1 cellular context compared by ENCODE assay signal in the genomic region with DNA sequence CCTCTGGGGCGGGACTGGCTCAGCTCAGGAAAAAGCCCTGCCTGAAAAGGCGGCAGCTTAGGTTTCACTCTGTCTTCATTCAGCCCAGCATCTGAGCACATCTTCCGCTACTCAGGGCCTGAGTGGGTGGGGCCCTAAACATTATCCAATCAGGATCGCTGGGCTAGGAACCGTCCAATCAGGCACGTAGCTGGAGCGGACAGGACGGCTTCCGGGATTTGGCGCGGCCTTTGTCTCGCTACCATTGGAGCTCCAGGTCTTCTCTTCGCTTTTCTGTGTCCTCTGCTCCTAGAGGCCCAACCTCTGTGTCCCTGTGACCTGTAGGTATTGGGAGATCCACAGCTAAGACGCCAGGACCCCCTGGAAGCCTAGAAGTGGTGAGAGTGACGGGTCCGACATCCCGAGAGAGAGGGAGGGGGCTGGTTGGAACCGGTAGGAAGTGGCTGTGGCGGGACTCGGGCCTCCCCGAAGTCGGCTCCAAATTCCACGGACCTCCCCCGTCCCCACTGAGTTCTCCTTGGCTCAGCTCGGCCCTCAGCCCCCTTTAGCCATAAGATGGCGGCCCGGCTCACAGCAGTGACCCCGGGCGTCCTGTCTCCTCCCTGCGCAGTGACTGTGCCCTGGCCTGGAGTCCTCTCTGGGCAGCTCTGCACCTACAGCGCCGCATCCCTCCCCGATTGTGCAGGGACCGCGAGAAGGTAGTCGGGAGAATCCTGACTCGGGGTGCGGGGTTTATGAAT.
TF ChIP-seq lines count a peak whose summit lies in the region.

No MANE protein-coding gene starts in this region.

TF ChIP-seq in K562, 482 proteins besides CTCF, POLR2A, EP300 and RAD21 (continued from another document):
- TF ChIP-seq MGA (IDR thresholded peaks at IDR 0.05) (peak; percentile 29; the same call in 1 of the 2 replicates), C11orf30 (IDR thresholded peaks at IDR 0.05; ENCODE audit: low read depth) (no peak), RBM25 (IDR thresholded peaks at IDR 0.05; ENCODE audit: low read depth, low read length, severe bottlenecking) (peak; percentile 40), ETV6 (IDR thresholded peaks at IDR 0.05; ENCODE audit: borderline replicate concordance in 1 of 2, low read depth in 2 of 2, low read length in 1 of 2) (no peak), ETV6 (CRISPR knock-in tag; IDR thresholded peaks at IDR 0.05; ENCODE audit: borderline replicate concordance) (no peak), RBM15 (IDR thresholded peaks at IDR 0.05; ENCODE audit: insufficient read depth, low read length) (no peak), NFXL1 (CRISPR knock-in tag; IDR thresholded peaks at IDR 0.05) (no peak), TCF7 (IDR thresholded peaks at IDR 0.05; ENCODE audit: borderline replicate concordance) (no peak), YY1 (IDR thresholded peaks at IDR 0.05; ENCODE audit: borderline replicate concordance in 1 of 3, control insufficient read depth in 1 of 3, extremely low read depth in 1 of 3, insufficient read depth in 3 of 3, insufficient read length in 1 of 3, insufficient replicate concordance in 2 of 3, low read depth in 1 of 3, low read length in 2 of 3) (peak in 1 of 3 experiments; percentile 69), POLR2G (IDR thresholded peaks at IDR 0.05; ENCODE audit: low read depth, low read length) (peak; percentile 41; the same call in 1 of the 2 replicates), MXI1 (IDR thresholded peaks at IDR 0.05; ENCODE audit: low read depth, low read length) (no peak), CHD4 (IDR thresholded peaks at IDR 0.05; ENCODE audit: insufficient read depth, insufficient replicate concordance, low read depth, low read length, poor library complexity, severe bottlenecking) (no peak), CLOCK (CRISPR knock-in tag; IDR thresholded peaks at IDR 0.05; ENCODE audit: borderline replicate concordance) (no peak), RBFOX2 (IDR thresholded peaks at IDR 0.05; ENCODE audit: low read depth, low read length) (peak; percentile 44), FOS (IDR thresholded peaks at IDR 0.05; ENCODE audit: extremely low read depth, insufficient read length) (peak; percentile 71), SOX6 (IDR thresholded peaks at IDR 0.05) (no peak), ZNF184 (CRISPR knock-in tag; IDR thresholded peaks at IDR 0.05) (no peak), ZBTB7A (IDR thresholded peaks at IDR 0.05; ENCODE audit: borderline replicate concordance, control insufficient read depth, low read depth, low read length) (no peak)
- TF ChIP-seq, protein P1, sequence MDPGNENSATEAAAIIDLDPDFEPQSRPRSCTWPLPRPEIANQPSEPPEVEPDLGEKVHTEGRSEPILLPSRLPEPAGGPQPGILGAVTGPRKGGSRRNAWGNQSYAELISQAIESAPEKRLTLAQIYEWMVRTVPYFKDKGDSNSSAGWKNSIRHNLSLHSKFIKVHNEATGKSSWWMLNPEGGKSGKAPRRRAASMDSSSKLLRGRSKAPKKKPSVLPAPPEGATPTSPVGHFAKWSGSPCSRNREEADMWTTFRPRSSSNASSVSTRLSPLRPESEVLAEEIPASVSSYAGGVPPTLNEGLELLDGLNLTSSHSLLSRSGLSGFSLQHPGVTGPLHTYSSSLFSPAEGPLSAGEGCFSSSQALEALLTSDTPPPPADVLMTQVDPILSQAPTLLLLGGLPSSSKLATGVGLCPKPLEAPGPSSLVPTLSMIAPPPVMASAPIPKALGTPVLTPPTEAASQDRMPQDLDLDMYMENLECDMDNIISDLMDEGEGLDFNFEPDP (CRISPR knock-in tag; IDR thresholded peaks at IDR 0.05) = no peak
